In the genomic region with DNA sequence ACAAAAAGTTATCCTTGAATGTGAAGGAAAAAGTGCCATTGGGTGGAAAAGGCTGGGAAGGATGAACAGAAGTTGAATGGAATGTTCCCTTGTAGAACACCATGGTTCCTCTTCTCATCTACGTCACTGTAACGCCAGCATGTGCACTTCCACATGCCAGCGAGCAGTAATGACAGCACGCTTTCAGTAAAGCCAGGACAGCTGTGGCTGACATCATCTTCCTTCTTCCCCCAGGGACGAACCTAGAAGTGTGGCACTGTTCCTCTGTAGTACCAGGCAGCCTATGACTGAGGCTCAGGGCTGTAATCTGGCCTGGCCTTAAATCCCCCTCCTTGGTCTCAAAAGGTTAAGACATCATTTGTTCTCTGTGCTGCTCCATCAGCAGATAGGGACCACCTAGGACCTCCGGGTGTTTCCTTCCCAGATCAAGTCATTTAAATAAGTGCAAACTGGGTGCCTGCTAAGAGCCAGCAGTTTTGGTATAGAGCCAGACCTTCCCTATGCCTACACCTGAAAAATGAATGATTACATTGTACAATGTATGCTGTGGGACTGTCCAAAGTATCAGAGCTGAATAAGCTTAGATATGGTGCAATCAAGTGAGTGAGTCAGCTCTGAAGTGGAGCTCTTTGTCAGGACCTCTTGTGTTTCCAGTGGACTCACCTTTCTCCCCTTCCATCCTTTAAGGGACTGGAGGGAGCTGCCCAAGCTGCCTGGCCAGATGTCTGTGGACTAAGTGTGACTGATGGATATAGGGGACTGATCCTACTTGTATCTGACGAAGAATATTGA, we compare ENCODE assay signal across 13 cellular contexts. TPM values are rescaled to one million over a fixed set of nuclear protein-coding genes. Genes with fewer than 3 reads are reported as not detected.
A peak's percentile ranks its signal among the peaks of the same experiment; 100 is the strongest.
DNase-seq lines count a peak whose midpoint lies in the region; ATAC-seq, FAIRE-seq and TF ChIP-seq lines count a peak whose summit lies in the region.
"Had no signal": no experiment of that assay in that cellular context is flagged by ENCODE, and none has a peak within 500 bp of the region (broad histone marks: within the 10 kb centered on the region; RNA-seq: fewer than 3 reads in every experiment).

No MANE protein-coding gene starts in this region.

- peaks cover 5% of the 10 kb centered on the region; the same call in 2 of the 3 replicates for H3K4me1 ChIP-seq in A549
- H3K4me1 ChIP-seq in SJCRH30 = peaks cover 20% of the 10 kb centered on the region
- H3K4me1 ChIP-seq in keratinocyte (ENCODE audit: control insufficient read depth, extremely low read depth, insufficient read depth, low read length) = peaks cover 7% of the 10 kb centered on the region

- H3K27ac ChIP-seq in A549 (no peak overlapping the region), SJCRH30 (no peak overlapping the region), keratinocyte (ENCODE audit: control insufficient read depth, insufficient read depth, low read length) (no peak overlapping the region)
- H3K27ac ChIP-seq: BLaER1 had no signal

- H4K20me1 ChIP-seq in keratinocyte (ENCODE audit: control insufficient read depth, extremely low read depth, insufficient read depth, low read length) = no peaks in the 10 kb centered on the region
- H4K20me1 ChIP-seq: BLaER1 had no signal

- H3K4me3 ChIP-seq in A549 = no peak overlapping the region
- H3K4me3 ChIP-seq in SJCRH30 = no peak overlapping the region
- H3K4me3 ChIP-seq in keratinocyte (ENCODE audit: control insufficient read depth in 2 of 3, extremely low read depth in 1 of 3, insufficient read depth in 2 of 3, low read depth in 1 of 3, low read length in 3 of 3) = no peak overlapping the region
- H3K4me3 ChIP-seq: BLaER1 had no signal

- peaks cover 42% of the 10 kb centered on the region for H3K27me3 Mint-ChIP-seq in T-helper 17 cell

- ATAC-seq in A549 = peak; percentile 58 to 82; a peak in 5 of 6 replicates
- no peak for ATAC-seq in GM19455 (IDR thresholded peaks at IDR 0.05; ENCODE audit: unreplicated experiment)
- no peak for ATAC-seq in GM21825 (IDR thresholded peaks at IDR 0.05; ENCODE audit: unreplicated experiment)
- no peak for ATAC-seq in T-helper 17 cell
- ATAC-seq: HCT116 had no signal

- no peak for TF ChIP-seq EP300 in A549 (IDR thresholded peaks at IDR 0.05)

- no peak for FAIRE-seq in A549 (lab: Jason Lieb, UNC)
- peak; percentile 79 for FAIRE-seq in keratinocyte (lab: Jason Lieb, UNC)
- FAIRE-seq: GM19239 had no signal

- no peak overlapping the region for H2AFZ ChIP-seq in keratinocyte (ENCODE audit: control insufficient read depth, low read length)

- no peak for TF ChIP-seq POLR2A in A549 (IDR thresholded peaks at IDR 0.05; ENCODE audit: low read length)

- WGBS in A549 (ENCODE audit: missing lambda C conversion rate) = 41% methylated on average over 7 of the region's 7 CpGs

- CTCF ChIA-PET in A549 (lab: Yijun Ruan, JAX) = no interaction called here

- no peaks in the 10 kb centered on the region for H3K27me3 ChIP-seq in SJCRH30
- no peaks in the 10 kb centered on the region for H3K27me3 ChIP-seq in keratinocyte (ENCODE audit: control insufficient read depth, extremely low read depth, insufficient read depth, low read length)
- H3K27me3 ChIP-seq: BLaER1 had no signal

- POLR2A ChIA-PET in A549 (lab: Yijun Ruan, JAX) = no interaction called here

- TF ChIP-seq RAD21 in A549 (conservative IDR thresholded peaks at IDR 0.05 in 1 of 2, IDR thresholded peaks at IDR 0.05 in 1 of 2) = no peak

- H3K4me3 Mint-ChIP-seq in T-helper 17 cell = no peak overlapping the region

- peaks cover under 1% of the 10 kb centered on the region for H3K4me1 Mint-ChIP-seq in T-helper 17 cell

- no peak overlapping the region for H3K27ac Mint-ChIP-seq in T-helper 17 cell

- H3K36me3 ChIP-seq in SJCRH30 = no peaks in the 10 kb centered on the region
- H3K36me3 ChIP-seq in keratinocyte (ENCODE audit: control insufficient read depth in 2 of 2, extremely low read depth in 1 of 2, insufficient read depth in 2 of 2, low read length in 2 of 2) = no peaks in the 10 kb centered on the region
- H3K36me3 ChIP-seq: BLaER1 had no signal

- H3K9me3 ChIP-seq in A549 (no peaks in the 10 kb centered on the region), SJCRH30 (replicated peaks) (no peaks in the 10 kb centered on the region), keratinocyte (ENCODE audit: control insufficient read depth, low read depth, low read length) (no peaks in the 10 kb centered on the region), T-helper 17 cell (ENCODE audit: control insufficient read depth, low read length, poor library complexity, severe bottlenecking) (no peaks in the 10 kb centered on the region)

- no peak overlapping the region for H3K9ac ChIP-seq in keratinocyte (ENCODE audit: control insufficient read depth, extremely low read depth, insufficient read depth, low read length)
- H3K9ac ChIP-seq: BLaER1 had no signal

- H3K9me1 ChIP-seq in keratinocyte (ENCODE audit: control insufficient read depth, extremely low read depth, insufficient read depth, low read length) = no peaks in the 10 kb centered on the region

- dilution Hi-C loops in keratinocyte (cut with MboI; ENCODE audit: extremely low pct_ligation_motif_present, low sequenced_read_pairs) = no loop called here

- no peak overlapping the region for H3K4me2 ChIP-seq in A549
- no peak overlapping the region for H3K4me2 ChIP-seq in keratinocyte (ENCODE audit: control insufficient read depth, extremely low read depth, insufficient read depth, low read depth, low read length)
- H3K4me2 ChIP-seq: BLaER1 had no signal

- DNase-seq in A549 (ENCODE audit: low read depth in 1 of 2, low spot score in 1 of 2) (peak in 1 of 2 experiments; percentile 7), HT1080 (ENCODE audit: low read depth) (peak; percentile 61), SJCRH30 (peak; percentile 80 to 88), keratinocyte (ENCODE audit: low read depth, low spot score) (no peak), GM20000 (ENCODE audit: low spot score) (no peak), T-helper 17 cell (no peak)
- DNase-seq: activated effector memory CD4-positive, alpha-beta T cell treated with anti-CD3 and anti-CD28 coated beads, Interleukin-2, amount 50 U/mL, for 16 hours; NCI-H1105 treated with DMSO at 0.1 percent for 48 hours had no signal

- TF ChIP-seq CTCF in A549 (IDR thresholded peaks at IDR 0.05) = no peak
- no peak for TF ChIP-seq CTCF in keratinocyte (optimal IDR thresholded peaks at IDR 0.05 in 1 of 3, IDR thresholded peaks at IDR 0.05 in 1 of 3, conservative IDR thresholded peaks at IDR 0.05 in 1 of 3; ENCODE audit: extremely low read depth in 1 of 3, insufficient read depth in 2 of 3, low read length in 3 of 3)
- TF ChIP-seq CTCF in GM20000 (IDR thresholded peaks at IDR 0.05; ENCODE audit: extremely low read depth, missing control alignments) = no peak

- H3K79me2 ChIP-seq in keratinocyte (ENCODE audit: control insufficient read depth, insufficient read depth, low read length) = no peaks in the 10 kb centered on the region

- peaks cover 2% of the 10 kb centered on the region for H3K36me3 Mint-ChIP-seq in T-helper 17 cell (ENCODE audit: low read depth)

TF ChIP-seq in A549, 52 proteins besides CTCF, POLR2A, EP300 and RAD21 (continues in another document):
- TF ChIP-seq FOXS1 (CRISPR knock-in tag; IDR thresholded peaks at IDR 0.05) = no peak
- no peak for TF ChIP-seq CHD4 (IDR thresholded peaks at IDR 0.05; ENCODE audit: borderline replicate concordance)

RNA-seq across cellular contexts. Expression of a gene that starts 5.6 kb away (rescaled TPM):
- 61.8 and 64.6 TPM in 2 replicates for polyA plus RNA-seq in A549 (2011; rRNA removed)
- 43.0 and 52.8 TPM in 2 replicates for polyA plus RNA-seq in A549 (2012; cell fraction: cytosol; rRNA removed)
- polyA plus RNA-seq in A549 (2012; cell fraction: nucleus; rRNA removed) = 12.6 and 28.2 TPM in 2 replicates
- polyA plus RNA-seq in A549 (2017; fragmentation: RNase III; extraction: RNeasy Plus Mini Kit Qiagen cat#74134 plus additional on column Dnase treatment) = 41.9 to 54.7 TPM (median 45.6 TPM) in 3 replicates
- polyA minus RNA-seq in A549 (2011; rRNA and poly(A)+ RNA removed) = 34.9 and 41.4 TPM in 2 replicates
- total RNA-seq in HT1080 (2014; rRNA removed; shearing (Covaris generic)) = 88.2 and 120 TPM in 2 replicates
- 47.8 and 51.2 TPM in 2 replicates for polyA plus RNA-seq in HT1080 (2015; cell fraction: cytosol; rRNA removed)
- polyA plus RNA-seq in HT1080 (2015; cell fraction: nucleus; rRNA removed) = 39.1 and 71.6 TPM in 2 replicates
- total RNA-seq in SJCRH30 (2014; rRNA removed; shearing (Covaris generic)) = 36.0 and 46.3 TPM in 2 replicates
- polyA plus RNA-seq in keratinocyte = 55.9 to 73.8 TPM (median 60.2 TPM) in 3 replicates
- polyA plus RNA-seq in keratinocyte (2011; ENCODE audit: low read depth) = 8.5 TPM
- polyA plus RNA-seq in keratinocyte (2011; cell fraction: cytosol; rRNA removed) = 26.4 and 55.9 TPM in 2 replicates
- polyA plus RNA-seq in keratinocyte (2011; cell fraction: nucleus; rRNA removed) = 58.4 and 83.6 TPM in 2 replicates
- polyA plus RNA-seq in keratinocyte (2012; ENCODE audit: low replicate concordance) = 38.5 and 46.7 TPM in 2 replicates
- polyA minus RNA-seq in keratinocyte = 25.2 to 113 TPM (median 88.5 TPM) in 3 replicates
- polyA minus RNA-seq in keratinocyte (2011; cell fraction: cytosol; rRNA and poly(A)+ RNA removed) = 189 TPM
- polyA minus RNA-seq in keratinocyte (2011; cell fraction: nucleus; rRNA and poly(A)+ RNA removed) = 31.0 and 70.0 TPM in 2 replicates
- total RNA-seq in T-helper 17 cell = 10 to 100 TPM; 34.5 to 37.3 TPM

RNA-seq across cellular contexts. Expression of a gene that starts 53.8 kb away (rescaled TPM):
- polyA plus RNA-seq in A549 (2011; rRNA removed) = 10.5 and 16.1 TPM in 2 replicates
- polyA plus RNA-seq in A549 (2012; cell fraction: cytosol; rRNA removed) = 0.37 and 0.38 TPM in 2 replicates
- polyA plus RNA-seq in A549 (2012; cell fraction: nucleus; rRNA removed) = 0.41 and 1.1 TPM in 2 replicates
- 0.45 to 2.0 TPM (median 0.53 TPM) in 3 replicates for polyA plus RNA-seq in A549 (2017; fragmentation: RNase III; extraction: RNeasy Plus Mini Kit Qiagen cat#74134 plus additional on column Dnase treatment)
- polyA minus RNA-seq in A549 (2011; rRNA and poly(A)+ RNA removed) = 5.4 and 11.1 TPM in 2 replicates
- under 0.01 and 0.90 TPM in 2 replicates for total RNA-seq in HT1080 (2014; rRNA removed; shearing (Covaris generic))
- 0.01 TPM in 1 of 2 replicates, not detected in the other for polyA plus RNA-seq in HT1080 (2015; cell fraction: cytosol; rRNA removed)
- polyA plus RNA-seq in HT1080 (2015; cell fraction: nucleus; rRNA removed) = 0.01 and 0.02 TPM in 2 replicates
- total RNA-seq in SJCRH30 (2014; rRNA removed; shearing (Covaris generic)) = under 0.01 and 0.08 TPM in 2 replicates
- polyA plus RNA-seq in keratinocyte = 0.28 to 0.70 TPM (median 0.30 TPM) in 3 replicates
- polyA plus RNA-seq in keratinocyte (2011; ENCODE audit: low read depth) = 2.0 TPM
- polyA plus RNA-seq in keratinocyte (2011; cell fraction: cytosol; rRNA removed) = 0.39 and 0.43 TPM in 2 replicates
- 0.23 and 1.2 TPM in 2 replicates for polyA plus RNA-seq in keratinocyte (2011; cell fraction: nucleus; rRNA removed)
- polyA plus RNA-seq in keratinocyte (2012; ENCODE audit: low replicate concordance) = 0.15 and 1.3 TPM in 2 replicates
- 0.03 to 2.0 TPM in 2 of 3 replicates, not detected in the other for polyA minus RNA-seq in keratinocyte
- polyA minus RNA-seq in keratinocyte (2011; cell fraction: cytosol; rRNA and poly(A)+ RNA removed) = not detected
- 0.23 TPM in 1 of 2 replicates, not detected in the other for polyA minus RNA-seq in keratinocyte (2011; cell fraction: nucleus; rRNA and poly(A)+ RNA removed)
- 1 to 10 TPM in 1 of 2 donors, under 1 TPM in 1; 0.65 to 1.3 TPM for total RNA-seq in T-helper 17 cell

Comparison
In these comparisons a context has a peak if more than half of its experiments do, and no peak if none do; other contexts are left out.
1. ATAC-seq: peak in A549 (2 of 2); none in GM19455 (single experiment), GM21825 (single experiment) and T-helper 17 cell (single experiment).
2. DNase-seq: peak in HT1080 (single experiment) and SJCRH30 (2 of 2); none in keratinocyte (single experiment), GM20000 (single experiment) and T-helper 17 cell (0 of 3).